ENCODE assay signal across 17 cellular contexts in genomic region chr14:61326149-61326548, GRCh38. TPM values are rescaled to one million over a fixed set of nuclear protein-coding genes. Genes with fewer than 3 reads are reported as not detected.
DNase-seq lines count a peak whose midpoint lies in the region; ATAC-seq and TF ChIP-seq lines count a peak whose summit lies in the region.
"Had no signal": no experiment of that assay in that cellular context is flagged by ENCODE, and none has a peak within 500 bp of the region (broad histone marks: within the 10 kb centered on the region; RNA-seq: fewer than 3 reads in every experiment).

No MANE protein-coding gene starts in this region.

- no peaks in the 10 kb centered on the region for H3K27me3 Mint-ChIP-seq in T-helper 1 cell treated with Interleukin-12 subunit alpha and Interleukin-12 subunit beta and Interleukin-4 antibody, amounts not matched to agents 30 μg/mL and 1 μg/mL, for 36 hours (ENCODE audit: low read depth)
- H3K27me3 Mint-ChIP-seq in activated naive CD8-positive, alpha-beta T cell treated with anti-CD3 and anti-CD28 coated beads for 36 hours = no peaks in the 10 kb centered on the region
- H3K27me3 Mint-ChIP-seq in natural killer cell treated with Interleukin-12 subunit alpha and Interleukin-12 subunit beta and Interleukin-15 and Interleukin-18, amount 100 ng/mL, for 72 hours = no peaks in the 10 kb centered on the region

- peaks cover 54% of the 10 kb centered on the region for H3K4me1 Mint-ChIP-seq in T-helper 1 cell treated with Interleukin-12 subunit alpha and Interleukin-12 subunit beta and Interleukin-4 antibody, amounts not matched to agents 30 μg/mL and 1 μg/mL, for 36 hours (ENCODE audit: low read depth)
- H3K4me1 Mint-ChIP-seq in activated naive CD8-positive, alpha-beta T cell treated with anti-CD3 and anti-CD28 coated beads for 36 hours = peaks cover 55% of the 10 kb centered on the region
- peaks cover 62 to 78% of the 10 kb centered on the region in 2 donors for H3K4me1 Mint-ChIP-seq in natural killer cell treated with Interleukin-12 subunit alpha and Interleukin-12 subunit beta and Interleukin-15 and Interleukin-18, amount 100 ng/mL, for 72 hours (ENCODE audit: low read depth in 2 of 2)

- H3K4me3 Mint-ChIP-seq in T-helper 1 cell treated with Interleukin-12 subunit alpha and Interleukin-12 subunit beta and Interleukin-4 antibody, amounts not matched to agents 30 μg/mL and 1 μg/mL, for 36 hours = peak overlapping the region; percentile 79
- peak overlapping the region; percentile 80 for H3K4me3 Mint-ChIP-seq in activated naive CD8-positive, alpha-beta T cell treated with anti-CD3 and anti-CD28 coated beads for 36 hours
- peak overlapping the region; percentile 92 for H3K4me3 Mint-ChIP-seq in natural killer cell treated with Interleukin-12 subunit alpha and Interleukin-12 subunit beta and Interleukin-15 and Interleukin-18, amount 100 ng/mL, for 72 hours
- H3K4me3 Mint-ChIP-seq: nephron progenitor cell had no signal

- TF ChIP-seq CTCF in DND-41 (IDR thresholded peaks at IDR 0.05; ENCODE audit: borderline replicate concordance, extremely low read depth, low read length, poor library complexity, severe bottlenecking) (no peak), GM10266 (IDR thresholded peaks at IDR 0.05; ENCODE audit: control insufficient read depth, insufficient read depth, low read depth, missing control alignments) (no peak)

- H3K36me3 Mint-ChIP-seq in T-helper 1 cell treated with Interleukin-12 subunit alpha and Interleukin-12 subunit beta and Interleukin-4 antibody, amounts not matched to agents 30 μg/mL and 1 μg/mL, for 36 hours (ENCODE audit: low read depth) = peaks cover 55% of the 10 kb centered on the region
- H3K36me3 Mint-ChIP-seq in activated naive CD8-positive, alpha-beta T cell treated with anti-CD3 and anti-CD28 coated beads for 36 hours = peaks cover 71% of the 10 kb centered on the region
- peaks cover 38% of the 10 kb centered on the region for H3K36me3 Mint-ChIP-seq in natural killer cell treated with Interleukin-12 subunit alpha and Interleukin-12 subunit beta and Interleukin-15 and Interleukin-18, amount 100 ng/mL, for 72 hours

- H3K4me2 ChIP-seq in DND-41 (ENCODE audit: insufficient read depth, low read length) = peak overlapping the region; percentile 51; the same call in 1 of the 2 replicates

- no peak overlapping the region for H3K27ac ChIP-seq in DND-41 (ENCODE audit: low read length)
- H3K27ac ChIP-seq: 22Rv1; BLaER1 treated with 17β-estradiol and CSF1 and Interleukin-3, amounts not matched to agents 10 nM and 100 nM; thoracic aorta had no signal

- no peak overlapping the region for H2AFZ ChIP-seq in DND-41 (ENCODE audit: low read depth, low read length)

- peaks cover 44% of the 10 kb centered on the region for H3K36me3 ChIP-seq in DND-41 (ENCODE audit: insufficient read depth, low read length)
- H3K36me3 ChIP-seq: thoracic aorta had no signal

- H3K27me3 ChIP-seq in DND-41 (ENCODE audit: insufficient read depth, low read length, poor library complexity) = no peaks in the 10 kb centered on the region

- H4K20me1 ChIP-seq in DND-41 (ENCODE audit: insufficient read depth, low read length) = peaks cover 6% of the 10 kb centered on the region; the same call in 1 of the 2 replicates

- DNase-seq in T-helper 1 cell (no peak), DND-41 (no peak), GM10266 (ENCODE audit: extremely low spot score) (no peak)
- no peak for DNase-seq in activated naive CD8-positive, alpha-beta T cell treated with anti-CD3 and anti-CD28 coated beads for 36 hours
- DNase-seq in natural killer cell treated with Interleukin-12 subunit alpha and Interleukin-12 subunit beta and Interleukin-15 and Interleukin-18, amount 100 ng/mL, for 72 hours (ENCODE audit: low spot score) = no peak
- DNase-seq: activated CD4-positive, alpha-beta T cell treated with anti-CD3 and anti-CD28 coated beads, Interleukin-2, amount 50 U/mL, for 48 hours; DMS53; mammary epithelial cell; NCI-H1436 treated with DMSO at 0.1 percent for 48 hours; nephron progenitor cell; SIG-M5 had no signal

- peaks cover 98% of the 10 kb centered on the region for H3K79me2 ChIP-seq in DND-41 (ENCODE audit: insufficient read depth, low read length)

- peaks cover 70% of the 10 kb centered on the region for H3K4me1 ChIP-seq in DND-41 (ENCODE audit: insufficient read depth, low read length)

- H3K9me3 Mint-ChIP-seq in T-helper 1 cell treated with Interleukin-12 subunit alpha and Interleukin-12 subunit beta and Interleukin-4 antibody, amounts not matched to agents 30 μg/mL and 1 μg/mL, for 36 hours = no peaks in the 10 kb centered on the region
- peaks cover 2% of the 10 kb centered on the region for H3K9me3 Mint-ChIP-seq in activated naive CD8-positive, alpha-beta T cell treated with anti-CD3 and anti-CD28 coated beads for 36 hours
- H3K9me3 Mint-ChIP-seq in natural killer cell treated with Interleukin-12 subunit alpha and Interleukin-12 subunit beta and Interleukin-15 and Interleukin-18, amount 100 ng/mL, for 72 hours = no peaks in the 10 kb centered on the region

- no peak overlapping the region for H3K9ac ChIP-seq in DND-41 (ENCODE audit: low read depth, low read length)
- H3K9ac ChIP-seq: BLaER1 treated with 17β-estradiol and CSF1 and Interleukin-3, amounts not matched to agents 10 nM and 100 nM had no signal

- H3K4me3 ChIP-seq in DND-41 (ENCODE audit: low read depth in 1 of 2, low read length in 2 of 2) = peak overlapping the region in 1 of 2 experiments; percentile 37; a peak in 1 of 4 replicates
- H3K4me3 ChIP-seq: BLaER1 treated with 17β-estradiol and CSF1 and Interleukin-3, amounts not matched to agents 10 nM and 100 nM had no signal

- H3K27ac Mint-ChIP-seq in T-helper 1 cell treated with Interleukin-12 subunit alpha and Interleukin-12 subunit beta and Interleukin-4 antibody, amounts not matched to agents 30 μg/mL and 1 μg/mL, for 36 hours = peak overlapping the region; percentile 84
- H3K27ac Mint-ChIP-seq in activated naive CD8-positive, alpha-beta T cell treated with anti-CD3 and anti-CD28 coated beads for 36 hours = peak overlapping the region; percentile 92
- H3K27ac Mint-ChIP-seq in natural killer cell treated with Interleukin-12 subunit alpha and Interleukin-12 subunit beta and Interleukin-15 and Interleukin-18, amount 100 ng/mL, for 72 hours = peak overlapping the region; percentile 97 to 98
- H3K27ac Mint-ChIP-seq: nephron progenitor cell had no signal

- ATAC-seq in DND-41 (ENCODE audit: insufficient read depth, low read depth) (no peak), GM18520 (IDR thresholded peaks at IDR 0.05; ENCODE audit: unreplicated experiment) (no peak), HG03378 (IDR thresholded peaks at IDR 0.05; ENCODE audit: unreplicated experiment) (no peak)
- ATAC-seq in natural killer cell treated with Interleukin-12 subunit alpha and Interleukin-12 subunit beta and Interleukin-15 and Interleukin-18, amount 100 ng/mL, for 72 hours = no peak

- no peaks in the 10 kb centered on the region for H3K9me3 ChIP-seq in DND-41 (ENCODE audit: insufficient read depth, low read length, severe bottlenecking)
- H3K9me3 ChIP-seq: thoracic aorta had no signal

RNA-seq across cellular contexts. Expression of gene PRKCH, which starts 4.8 kb away (rescaled TPM):
- total RNA-seq in activated naive CD8-positive, alpha-beta T cell treated with anti-CD3 and anti-CD28 coated beads for 36 hours = 100 to 1,000 TPM; 176 to 177 TPM
- 100 to 1,000 TPM; 182 to 216 TPM for total RNA-seq in natural killer cell treated with Interleukin-12 subunit alpha and Interleukin-12 subunit beta and Interleukin-15 and Interleukin-18, amount 100 ng/mL, for 72 hours

RNA-seq across cellular contexts. Expression of gene TMEM30B, which starts 45.0 kb away (rescaled TPM):
- 1 to 10 TPM; 1.8 to 2.0 TPM for total RNA-seq in activated naive CD8-positive, alpha-beta T cell treated with anti-CD3 and anti-CD28 coated beads for 36 hours
- total RNA-seq in natural killer cell treated with Interleukin-12 subunit alpha and Interleukin-12 subunit beta and Interleukin-15 and Interleukin-18, amount 100 ng/mL, for 72 hours = 1 to 10 TPM in 1 of 2 donors, under 1 TPM in 1; 0.81 to 1.2 TPM
